ENCODE assay signal across 9 cellular contexts in genomic region chr2:26720322-26721166, GRCh38. TPM values are rescaled to one million over a fixed set of nuclear protein-coding genes. Genes with fewer than 3 reads are reported as not detected.
DNase-seq lines count a peak whose midpoint lies in the region; ATAC-seq, FAIRE-seq and TF ChIP-seq lines count a peak whose summit lies in the region.
"Had no signal": no experiment of that assay in that cellular context is flagged by ENCODE, and none has a peak within 500 bp of the region (broad histone marks: within the 10 kb centered on the region; RNA-seq: fewer than 3 reads in every experiment).

No MANE protein-coding gene starts in this region.

- no peaks in the 10 kb centered on the region for H3K9me3 Mint-ChIP-seq in activated T-cell treated with anti-CD3 and anti-CD28 coated beads, Interleukin-2, amount 50 U/mL, for 72 hours

- H3K9me3 ChIP-seq in mammary epithelial cell (replicated peaks; ENCODE audit: insufficient read depth, low read length): no peaks in the 10 kb centered on the region
- no peaks in the 10 kb centered on the region for H3K9me3 ChIP-seq in HepG2 (ENCODE audit: low read length)
- no peaks in the 10 kb centered on the region for H3K9me3 ChIP-seq in tibial nerve

- intact Hi-C loops in mammary epithelial cell (cut with micrococcal nuclease) (no loop called here), HepG2 (cut with micrococcal nuclease; ENCODE audit: unreplicated experiment) (loop anchor here (10.0 kb wide), 1 partner anchor 86 kb away; no protein-coding TSS in a partner anchor)

- H3K36me3 Mint-ChIP-seq in activated T-cell treated with anti-CD3 and anti-CD28 coated beads, Interleukin-2, amount 50 U/mL, for 72 hours (ENCODE audit: insufficient read depth in 2 of 2): no peaks in the 10 kb centered on the region

- dilution Hi-C loops in mammary epithelial cell (cut with HindIII; ENCODE audit: low sequenced_read_pairs): no loop called here

- 85% methylated on average over 4 of the region's 7 CpGs for WGBS in mammary epithelial cell (ENCODE audit: low coverage, missing lambda C conversion rate)
- 3% methylated on average over 6 of the region's 7 CpGs for WGBS in HepG2 (ENCODE audit: low lambda C conversion rate)
- 48 to 56% methylated on average over 7 of the region's 7 CpGs for WGBS in tibial nerve, 2 donors

- no peaks in the 10 kb centered on the region for H3K79me2 ChIP-seq in mammary epithelial cell (ENCODE audit: insufficient read depth, low read length)
- no peaks in the 10 kb centered on the region for H3K79me2 ChIP-seq in HepG2 (ENCODE audit: insufficient read depth, low read length)

- H4K20me1 ChIP-seq in mammary epithelial cell (ENCODE audit: insufficient read depth, low read length): no peaks in the 10 kb centered on the region
- no peaks in the 10 kb centered on the region for H4K20me1 ChIP-seq in HepG2 (ENCODE audit: insufficient read depth, low read length)

- no peaks in the 10 kb centered on the region for H3K27me3 Mint-ChIP-seq in activated T-cell treated with anti-CD3 and anti-CD28 coated beads, Interleukin-2, amount 50 U/mL, for 72 hours (ENCODE audit: low read depth)

- no peaks in the 10 kb centered on the region for H3K36me3 ChIP-seq in mammary epithelial cell (ENCODE audit: insufficient read depth, low read length)
- H3K36me3 ChIP-seq in HepG2 (replicated peaks in 1 of 2; ENCODE audit: control insufficient read depth in 1 of 2, insufficient read depth in 2 of 2, low read length in 2 of 2): no peaks in the 10 kb centered on the region
- no peaks in the 10 kb centered on the region for H3K36me3 ChIP-seq in tibial nerve

- DNase-seq in HuH-7 (ENCODE audit: low spot score) (peak; percentile 67), mammary epithelial cell (peak; percentile 31), HepG2 (ENCODE audit: low spot score) (peak; percentile 58), tibial nerve (ENCODE audit: low spot score in 2 of 2) (peak; percentile 37 to 59), NCI-H2171 treated with DMSO at 0.1 percent for 48 hours (lab: John Stamatoyannopoulos, UW) (no peak)
- no peak for DNase-seq in activated T-cell treated with anti-CD3 and anti-CD28 coated beads, Interleukin-2, amount 50 U/mL, for 72 hours
- DNase-seq in effector CD8-positive, alpha-beta T cell (lab: John Stamatoyannopoulos, UW): no peak

- TF ChIP-seq POLR2A in HepG2 (IDR thresholded peaks at IDR 0.05; ENCODE audit: insufficient read depth in 1 of 2, low read depth in 2 of 2, low read length in 2 of 2) (no peak), tibial nerve (IDR thresholded peaks at IDR 0.05) (no peak)

- H3K4me2 ChIP-seq in mammary epithelial cell (ENCODE audit: insufficient read depth, low read depth, low read length) (no peak overlapping the region), HepG2 (ENCODE audit: low read depth, low read length) (peak overlapping the region; percentile 41; the same call in 1 of the 2 replicates)

- H3K4me3 ChIP-seq in mammary epithelial cell (replicated peaks in 1 of 3; ENCODE audit: insufficient read depth in 1 of 3, low read depth in 2 of 3, low read length in 3 of 3) (no peak overlapping the region), HepG2 (replicated peaks in 1 of 3; ENCODE audit: insufficient read depth in 1 of 3, low read depth in 2 of 3, low read length in 3 of 3) (no peak overlapping the region; a peak in 1 of 6 replicates), tibial nerve (no peak overlapping the region)
- H3K4me3 ChIP-seq: SK-N-MC had no signal

- in situ Hi-C loops in mammary epithelial cell (cut with MboI; ENCODE audit: low sequenced_read_pairs in 2 of 2) (no loop called here), HepG2 (cut with HindIII; ENCODE audit: extremely low pct_ligation_motif_present, low pct_unique_long_range_greater_than_20kb) (no loop called here)

- H3K4me1 Mint-ChIP-seq in activated T-cell treated with anti-CD3 and anti-CD28 coated beads, Interleukin-2, amount 50 U/mL, for 72 hours (ENCODE audit: low read depth): no peaks in the 10 kb centered on the region

- ATAC-seq in HepG2 (peak; percentile 58), HG03280 (IDR thresholded peaks at IDR 0.05; ENCODE audit: unreplicated experiment) (no peak)
- no peak for ATAC-seq in activated T-cell treated with anti-CD3 and anti-CD28 coated beads, Interleukin-2, amount 50 U/mL, for 72 hours (replicated peaks in 1 of 2)

- TF ChIP-seq CTCF in mammary epithelial cell (conservative IDR thresholded peaks at IDR 0.05 in 1 of 2, IDR thresholded peaks at IDR 0.05 in 1 of 2; ENCODE audit: extremely low read depth in 1 of 2, insufficient read depth in 1 of 2, low read depth in 1 of 2, low read length in 2 of 2): no peak
- TF ChIP-seq CTCF in HepG2 (CRISPR knock-in tag; IDR thresholded peaks at IDR 0.05): no peak
- no peak for TF ChIP-seq CTCF in tibial nerve (IDR thresholded peaks at IDR 0.05)

- H3K9ac ChIP-seq in mammary epithelial cell (ENCODE audit: insufficient read depth, low read length): no peak overlapping the region
- H3K9ac ChIP-seq in HepG2 (ENCODE audit: insufficient read depth, low read depth, low read length): no peak overlapping the region

- H3K27ac ChIP-seq in mammary epithelial cell (ENCODE audit: insufficient read depth, low read depth, low read length) (no peak overlapping the region), HepG2 (ENCODE audit: extremely low read length, insufficient read depth, low read length) (no peak overlapping the region), tibial nerve (peak overlapping the region; percentile 1 to 68 (median 32))
- H3K27ac ChIP-seq: SK-N-MC had no signal

- peak in 1 of 2 experiments; percentile 60; a peak in 1 of 4 replicates for TF ChIP-seq EP300 in HepG2 (IDR thresholded peaks at IDR 0.05; ENCODE audit: low read depth in 2 of 2, low read length in 2 of 2)
- no peak for TF ChIP-seq EP300 in HepG2 (CRISPR knock-in tag; IDR thresholded peaks at IDR 0.05; ENCODE audit: borderline replicate concordance)
- TF ChIP-seq EP300 in tibial nerve (IDR thresholded peaks at IDR 0.05): peak; percentile 62 to 65

- no TSS peak for BruUV-seq in mammary epithelial cell (replicated peaks; lab: Mats Ljungman, UMichigan)
- no TSS peak for BruUV-seq in HepG2 (replicated peaks; lab: Mats Ljungman, UMichigan)

- H3K27ac Mint-ChIP-seq in activated T-cell treated with anti-CD3 and anti-CD28 coated beads, Interleukin-2, amount 50 U/mL, for 72 hours: no peak overlapping the region

- H3K27me3 ChIP-seq in mammary epithelial cell (ENCODE audit: insufficient read depth, low read length): no peaks in the 10 kb centered on the region
- H3K27me3 ChIP-seq in HepG2 (ENCODE audit: control insufficient read depth in 1 of 2, insufficient read depth in 2 of 2, low read length in 2 of 2): peaks cover 3 to 78% of the 10 kb centered on the region in 2 experiments; a peak in 4 of 5 replicates
- no peaks in the 10 kb centered on the region for H3K27me3 ChIP-seq in tibial nerve

- no peak overlapping the region for H3K4me3 Mint-ChIP-seq in activated T-cell treated with anti-CD3 and anti-CD28 coated beads, Interleukin-2, amount 50 U/mL, for 72 hours

- no peak for TF ChIP-seq RAD21 in HepG2 (CRISPR knock-in tag; IDR thresholded peaks at IDR 0.05)

- FAIRE-seq in HepG2 (lab: Jason Lieb, UNC): no peak

- CTCF ChIA-PET in mammary epithelial cell (lab: Charles Lee; ENCODE audit: low non-redundant PET) (no interaction called here), HepG2 (lab: Yijun Ruan, JAX; ENCODE audit: low intra/inter-chr PET ratio, low total read pairs) (no interaction called here)

- H3K4me1 ChIP-seq in mammary epithelial cell (ENCODE audit: insufficient read depth, low read length) (peaks cover 22% of the 10 kb centered on the region), HepG2 (ENCODE audit: insufficient read depth, low read length) (peaks cover 48% of the 10 kb centered on the region), tibial nerve (peaks cover 0 to 45% (median 31%) of the 10 kb centered on the region in 4 donors)

- H2AFZ ChIP-seq in mammary epithelial cell (ENCODE audit: low read depth, low read length): no peak overlapping the region
- H2AFZ ChIP-seq in HepG2 (ENCODE audit: low read length): no peak overlapping the region

- POLR2A ChIA-PET in HepG2 (lab: Yijun Ruan, JAX): interaction anchor here (1.0 kb wide), 1 partner anchor 16 kb away, joined by 3 read pairs; no protein-coding TSS in a partner anchor

RNA-seq across cellular contexts. Expression of gene KCNK3, which starts 28.0 kb away (rescaled TPM):
- total RNA-seq in mammary epithelial cell: under 1 TPM; 0.07 to 0.17 TPM
- polyA plus RNA-seq in mammary epithelial cell: 0.17 TPM
- polyA minus RNA-seq in mammary epithelial cell: not detected
- not detected in 2 replicates for total RNA-seq in HepG2 (2016; rRNA removed; fragmentation: Illumina TruSeq; extraction: Trizol)
- total RNA-seq in HepG2 (2016; cell fraction: cytosol; rRNA removed; fragmentation: Illumina TruSeq; extraction: Trizol; ENCODE audit: low read depth): not detected in 2 replicates
- not detected in 2 replicates for total RNA-seq in HepG2 (2016; cell fraction: insoluble cytoplasmic fraction; rRNA removed; fragmentation: Illumina TruSeq; extraction: Trizol)
- not detected in 2 replicates for total RNA-seq in HepG2 (2016; cell fraction: membrane; rRNA removed; fragmentation: Illumina TruSeq; extraction: Trizol)
- total RNA-seq in HepG2 (2016; cell fraction: nucleus; rRNA removed; fragmentation: Illumina TruSeq; extraction: Trizol): not detected in 2 replicates
- 0.03 TPM in 1 of 2 replicates, not detected in the other for polyA plus RNA-seq in HepG2 (2011; rRNA removed)
- not detected in 2 replicates for polyA plus RNA-seq in HepG2 (2011; cell fraction: cytosol; rRNA removed)
- polyA plus RNA-seq in HepG2 (2011; cell fraction: nucleus; rRNA removed): not detected in 2 replicates
- not detected in 2 replicates for polyA plus RNA-seq in HepG2 (2012)
- polyA plus RNA-seq in HepG2 (2016; cell fraction: cytosol; fragmentation: Illumina TruSeq; extraction: Trizol; ENCODE audit: low read depth): not detected in 2 replicates
- not detected in 2 replicates for polyA plus RNA-seq in HepG2 (2016; cell fraction: insoluble cytoplasmic fraction; fragmentation: Illumina TruSeq; extraction: Trizol; ENCODE audit: low read depth)
- not detected in 2 replicates for polyA plus RNA-seq in HepG2 (2016; cell fraction: membrane; fragmentation: Illumina TruSeq; extraction: Trizol; ENCODE audit: low read depth)
- not detected in 2 replicates for polyA plus RNA-seq in HepG2 (2016; cell fraction: nucleus; fragmentation: Illumina TruSeq; extraction: Trizol; ENCODE audit: insufficient read depth, low read depth)
- 3.7 TPM in 1 of 2 replicates, not detected in the other for polyA minus RNA-seq in HepG2 (2011; rRNA and poly(A)+ RNA removed; ENCODE audit: low replicate concordance)
- not detected in 2 replicates for polyA minus RNA-seq in HepG2 (2011; cell fraction: cytosol; rRNA and poly(A)+ RNA removed)
- not detected in 2 replicates for polyA minus RNA-seq in HepG2 (2011; cell fraction: nucleus; rRNA and poly(A)+ RNA removed)
- 1 to 10 TPM in 3 of 4 donors, under 1 TPM in 1; 0.84 to 6.9 (median 1.7) TPM for total RNA-seq in tibial nerve
- not detected for total RNA-seq in activated T-cell treated with anti-CD3 and anti-CD28 coated beads, Interleukin-2, amount 50 U/mL, for 72 hours

RNA-seq across cellular contexts. Expression of gene SLC35F6, which starts 43.5 kb away (rescaled TPM):
- total RNA-seq in mammary epithelial cell: 100 to 1,000 TPM in 1 of 2 donors, 10 to 100 TPM in 1; 57.2 to 125 TPM
- 42.0 TPM for polyA plus RNA-seq in mammary epithelial cell
- polyA minus RNA-seq in mammary epithelial cell: 64.4 TPM
- 11.8 and 21.2 TPM in 2 replicates for total RNA-seq in HepG2 (2016; rRNA removed; fragmentation: Illumina TruSeq; extraction: Trizol)
- total RNA-seq in HepG2 (2016; cell fraction: cytosol; rRNA removed; fragmentation: Illumina TruSeq; extraction: Trizol; ENCODE audit: low read depth): 3.5 and 3.7 TPM in 2 replicates
- 9.9 and 20.3 TPM in 2 replicates for total RNA-seq in HepG2 (2016; cell fraction: insoluble cytoplasmic fraction; rRNA removed; fragmentation: Illumina TruSeq; extraction: Trizol)
- 14.2 and 15.5 TPM in 2 replicates for total RNA-seq in HepG2 (2016; cell fraction: membrane; rRNA removed; fragmentation: Illumina TruSeq; extraction: Trizol)
- 19.3 and 24.0 TPM in 2 replicates for total RNA-seq in HepG2 (2016; cell fraction: nucleus; rRNA removed; fragmentation: Illumina TruSeq; extraction: Trizol)
- polyA plus RNA-seq in HepG2 (2011; rRNA removed): 15.2 and 19.2 TPM in 2 replicates
- polyA plus RNA-seq in HepG2 (2011; cell fraction: cytosol; rRNA removed): 16.7 and 16.8 TPM in 2 replicates
- 12.0 and 12.7 TPM in 2 replicates for polyA plus RNA-seq in HepG2 (2011; cell fraction: nucleus; rRNA removed)
- polyA plus RNA-seq in HepG2 (2012): 7.1 and 9.5 TPM in 2 replicates
- polyA plus RNA-seq in HepG2 (2016; cell fraction: cytosol; fragmentation: Illumina TruSeq; extraction: Trizol; ENCODE audit: low read depth): 2.7 and 3.6 TPM in 2 replicates
- polyA plus RNA-seq in HepG2 (2016; cell fraction: insoluble cytoplasmic fraction; fragmentation: Illumina TruSeq; extraction: Trizol; ENCODE audit: low read depth): 7.6 and 11.6 TPM in 2 replicates
- 8.6 and 8.7 TPM in 2 replicates for polyA plus RNA-seq in HepG2 (2016; cell fraction: membrane; fragmentation: Illumina TruSeq; extraction: Trizol; ENCODE audit: low read depth)
- polyA plus RNA-seq in HepG2 (2016; cell fraction: nucleus; fragmentation: Illumina TruSeq; extraction: Trizol; ENCODE audit: insufficient read depth, low read depth): 26.2 and 26.3 TPM in 2 replicates
- polyA minus RNA-seq in HepG2 (2011; rRNA and poly(A)+ RNA removed; ENCODE audit: low replicate concordance): 75.6 and 115 TPM in 2 replicates
- polyA minus RNA-seq in HepG2 (2011; cell fraction: cytosol; rRNA and poly(A)+ RNA removed): 19.2 and 22.7 TPM in 2 replicates
- 13.9 and 16.2 TPM in 2 replicates for polyA minus RNA-seq in HepG2 (2011; cell fraction: nucleus; rRNA and poly(A)+ RNA removed)
- total RNA-seq in tibial nerve: 10 to 100 TPM; 30.1 to 51.6 (median 43.3) TPM
- 1 to 10 TPM; 6.1 to 7.2 TPM for total RNA-seq in activated T-cell treated with anti-CD3 and anti-CD28 coated beads, Interleukin-2, amount 50 U/mL, for 72 hours

Comparison
In these comparisons a context has a peak if more than half of its experiments do, and no peak if none do; other contexts are left out.
1. DNase-seq: peak in HuH-7 (single experiment), mammary epithelial cell (single experiment), HepG2 (single experiment) and tibial nerve (2 of 2); none in activated T-cell treated with anti-CD3 and anti-CD28 coated beads, Interleukin-2, amount 50 U/mL, for 72 hours (0 of 2), effector CD8-positive, alpha-beta T cell (single experiment) and NCI-H2171 treated with DMSO at 0.1 percent for 48 hours (single experiment).
2. H3K27ac ChIP-seq: peak in tibial nerve (4 of 4); none in mammary epithelial cell (single experiment) and HepG2 (single experiment).